In the genomic region with DNA sequence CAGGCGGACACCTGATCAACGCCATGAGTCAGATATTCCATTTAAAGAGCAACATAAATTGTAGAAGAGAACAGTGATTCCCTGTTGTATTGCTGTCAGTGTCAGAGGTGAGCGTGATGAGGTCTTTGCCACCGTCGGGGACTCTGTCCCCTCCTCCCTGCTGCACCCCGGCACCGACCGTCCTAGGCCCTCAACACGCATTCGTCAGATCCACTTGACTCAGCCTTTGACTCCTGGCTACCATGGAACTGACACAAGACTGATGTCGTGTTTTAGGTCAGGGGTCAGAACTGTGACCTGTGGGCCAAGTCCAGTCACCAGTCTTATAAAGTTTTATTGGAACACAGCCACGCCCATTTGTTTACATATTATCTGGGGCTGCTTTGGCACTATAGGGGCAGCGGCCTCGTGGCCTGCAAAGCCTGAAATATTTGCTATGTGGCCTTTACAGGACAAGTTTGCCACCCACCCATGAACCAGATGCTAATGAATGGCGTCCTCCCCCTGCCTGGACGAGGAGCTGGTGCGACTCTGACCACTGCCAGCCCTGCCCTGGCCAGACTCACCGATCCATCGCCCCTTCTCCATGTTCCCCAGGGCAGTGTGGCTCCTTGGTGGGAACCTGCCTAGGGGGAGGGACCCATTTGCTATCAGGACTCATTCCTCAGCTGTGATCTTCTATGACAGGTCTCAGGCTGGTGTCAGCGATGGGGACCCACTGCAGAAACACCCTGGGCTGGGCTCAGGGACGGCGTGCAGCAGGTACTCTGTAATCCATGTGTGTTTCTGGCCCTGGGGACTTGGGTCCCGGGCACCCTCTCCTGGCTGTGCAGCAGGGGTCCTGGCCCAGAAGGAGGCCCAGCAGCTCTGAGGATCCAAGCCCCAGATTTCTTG, we compare ENCODE assay signal across 18 cellular contexts. TPM values are rescaled to one million over a fixed set of nuclear protein-coding genes. Genes with fewer than 3 reads are reported as not detected.
"Had no signal": no experiment of that assay in that cellular context is flagged by ENCODE, and none has a peak within 500 bp of the region (broad histone marks: within the 10 kb centered on the region; RNA-seq: fewer than 3 reads in every experiment).

No MANE protein-coding gene starts in this region.

- H3K36me3 Mint-ChIP-seq: activated naive CD4-positive, alpha-beta T cell treated with anti-CD3 and anti-CD28 coated beads, Interleukin-2, amount 50 U/mL, for 24 hours; memory B cell; neural progenitor cell had no signal

- H3K27me3 ChIP-seq: pancreas had no signal

- H3K27ac ChIP-seq: gastrocnemius medialis, neural progenitor cell, pancreas, sigmoid colon, tibial nerve had no signal

- H3K4me1 ChIP-seq: gastrocnemius medialis, pancreas had no signal

- H3K4me3 Mint-ChIP-seq: activated naive CD4-positive, alpha-beta T cell treated with anti-CD3 and anti-CD28 coated beads, Interleukin-2, amount 50 U/mL, for 24 hours; memory B cell; naive B cell; neural progenitor cell had no signal

- H3K9me3 ChIP-seq: gastrocnemius medialis, mucosa of descending colon, pancreas, sigmoid colon, tibial nerve had no signal

- H3K27ac Mint-ChIP-seq: activated naive CD4-positive, alpha-beta T cell treated with anti-CD3 and anti-CD28 coated beads, Interleukin-2, amount 50 U/mL, for 24 hours; memory B cell; neural progenitor cell had no signal

- H2AFZ ChIP-seq: neural progenitor cell had no signal

- H3K4me2 ChIP-seq: neural progenitor cell had no signal

- DNase-seq: activated CD4-positive, alpha-beta T cell treated with anti-CD3 and anti-CD28 coated beads for 1 hour; activated CD4-positive, alpha-beta T cell treated with anti-CD3 and anti-CD28 coated beads, Interleukin-2, amount 50 U/mL, for 4 hours; activated gamma-delta T cell; cerebellar nuclear complex; effector CD4-positive, alpha-beta T cell; gastrocnemius medialis; mucosa of descending colon; naive B cell; pancreas; sigmoid colon; stimulated activated naive CD4-positive, alpha-beta T cell; T-helper 1 cell; T1000 had no signal

- H3K36me3 ChIP-seq: gastrocnemius medialis, neural progenitor cell, pancreas, sigmoid colon, tibial nerve had no signal

- H3K4me3 ChIP-seq: gastrocnemius medialis, mucosa of descending colon, neural progenitor cell, pancreas, sigmoid colon, tibial nerve had no signal

- ATAC-seq: esophagus mucosa, gastrocnemius medialis, mucosa of descending colon, pancreas had no signal

RNA-seq across cellular contexts. Expression of a gene that starts 37.5 kb away (rescaled TPM):
- total RNA-seq: esophagus mucosa had no signal
